In the genomic region with DNA sequence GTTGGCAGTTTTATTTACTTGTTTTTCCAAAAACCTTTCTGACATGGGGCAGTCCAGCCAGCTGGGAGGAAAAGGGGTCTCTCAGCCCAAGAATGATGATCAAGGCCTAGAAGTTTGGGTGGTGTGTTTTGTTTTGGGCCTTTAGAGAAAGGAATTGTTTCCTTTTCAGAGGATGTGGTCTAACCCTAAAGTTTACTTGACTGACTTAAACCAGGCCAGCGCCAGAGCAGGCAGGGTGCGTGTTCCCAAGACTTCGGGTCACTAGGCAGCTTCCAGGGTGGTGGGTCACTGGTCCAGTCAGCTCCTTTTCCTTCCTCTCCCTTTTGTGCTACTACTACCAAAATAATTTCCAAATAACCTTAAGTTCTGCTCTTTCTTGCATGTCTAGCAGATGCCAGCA, we compare ENCODE assay signal across 14 cellular contexts. TPM values are rescaled to one million over a fixed set of nuclear protein-coding genes. Genes with fewer than 3 reads are reported as not detected.
A peak's percentile ranks its signal among the peaks of the same experiment; 100 is the strongest.
DNase-seq lines count a peak whose midpoint lies in the region; ATAC-seq, FAIRE-seq and TF ChIP-seq lines count a peak whose summit lies in the region.
"Had no signal": no experiment of that assay in that cellular context is flagged by ENCODE, and none has a peak within 500 bp of the region (broad histone marks: within the 10 kb centered on the region; RNA-seq: fewer than 3 reads in every experiment).

No MANE protein-coding gene starts in this region.

- intact Hi-C loops in GM12878 (cut with micrococcal nuclease; ENCODE audit: unreplicated experiment), result loop anchor here (2.0 to 5.0 kb wide), 2 partner anchors 22 to 59 kb away; no protein-coding TSS in a partner anchor
- intact Hi-C loops in thyroid gland (cut with DNase I), result loop anchor here (10.0 kb wide), 1 partner anchor 102 kb away; no protein-coding TSS in a partner anchor
- intact Hi-C loops in mucosa of descending colon (cut with DNase I, micrococcal nuclease), result no loop called here

- no peak for TF ChIP-seq POLR2A in GM12878 (IDR thresholded peaks at IDR 0.05; ENCODE audit: low read depth, low read length)
- no peak for TF ChIP-seq POLR2A in thyroid gland (IDR thresholded peaks at IDR 0.05)

- H3K4me3 ChIP-seq in GM12878 (no peak overlapping the region; the same call in 1 of the 2 replicates), mesodermal cell (ENCODE audit: extremely low read depth, insufficient read depth, low read length, poor library complexity, severe bottlenecking) (no peak overlapping the region), thyroid gland (replicated peaks in 1 of 3) (no peak overlapping the region), mucosa of descending colon (no peak overlapping the region)
- H3K4me3 ChIP-seq: heart right ventricle had no signal

- H3K9me3 ChIP-seq in GM12878 (replicated peaks; ENCODE audit: control insufficient read depth, insufficient read depth, low read length) (no peaks in the 10 kb centered on the region), mesodermal cell (ENCODE audit: control insufficient read depth, low read length) (no peaks in the 10 kb centered on the region), thyroid gland (no peaks in the 10 kb centered on the region), mucosa of descending colon (no peaks in the 10 kb centered on the region)
- H3K9me3 ChIP-seq: heart right ventricle had no signal

- peaks cover 48% of the 10 kb centered on the region for H3K4me1 Mint-ChIP-seq in activated CD4-positive, alpha-beta T cell treated with anti-CD3 and anti-CD28 coated beads, Interleukin-2, amount 10 ng/mL, durations not matched to agents 7 days and 5 days

- 59% methylated on average over 3 of the region's 3 CpGs for WGBS in GM12878 (ENCODE audit: insufficient coverage, insufficient replicate concordance, low lambda C conversion rate, missing lambda C conversion rate)
- WGBS in mesodermal cell (ENCODE audit: insufficient coverage in 2 of 2), 2 experiments, result 90 to 100% methylated on average over 3 of the region's 3 CpGs
- 69 to 87% methylated on average over 3 of the region's 3 CpGs for WGBS in thyroid gland, 2 donors

- no peaks in the 10 kb centered on the region for H4K20me1 ChIP-seq in GM12878 (ENCODE audit: control insufficient read depth, insufficient read depth)

- no peak overlapping the region for H2AFZ ChIP-seq in GM12878 (ENCODE audit: control insufficient read depth, low read depth, low read length)

- CTCF ChIA-PET in activated CD4-positive, alpha-beta T cell treated with anti-CD3 and anti-CD28 coated beads, Interleukin-2, amount 10 ng/mL, durations not matched to agents 7 days and 5 days (lab: Charles Lee), result interaction anchor here (0.9 to 1.4 kb wide), 3 partner anchors 138 to 295 kb away, joined by 3 to 4 read pairs (median 3); no protein-coding TSS in a partner anchor
- CTCF ChIA-PET in GM12878 (lab: Yijun Ruan, JAX), result interaction anchor here (0.8 to 9.0 kb wide), 11 partner anchors 8 to 165 kb away, joined by 3 to 88 read pairs (median 4); no protein-coding TSS in a partner anchor

- H3K27me3 ChIP-seq in GM12878 (replicated peaks in 1 of 2; ENCODE audit: control insufficient read depth in 2 of 2, insufficient read depth in 2 of 2, low read length in 1 of 2), result no peaks in the 10 kb centered on the region
- H3K27me3 ChIP-seq in thyroid gland, result no peaks in the 10 kb centered on the region
- H3K27me3 ChIP-seq: heart right ventricle had no signal

- no peaks in the 10 kb centered on the region for H3K9me3 Mint-ChIP-seq in activated CD4-positive, alpha-beta T cell treated with anti-CD3 and anti-CD28 coated beads, Interleukin-2, amount 10 ng/mL, durations not matched to agents 7 days and 5 days
- H3K9me3 Mint-ChIP-seq: activated naive CD4-positive, alpha-beta T cell treated with anti-CD3 and anti-CD28 coated beads for 36 hours; memory B cell had no signal

- RAD21 ChIA-PET in GM12878 (lab: Charles Lee; ENCODE audit: unreplicated experiment), result interaction anchor here (0.7 to 8.9 kb wide), 13 partner anchors 9 to 164 kb away, joined by 3 to 110 read pairs (median 5); no protein-coding TSS in a partner anchor

- no peak overlapping the region for H3K9ac ChIP-seq in GM12878 (ENCODE audit: control insufficient read depth, insufficient read depth, low read length)

- no peaks in the 10 kb centered on the region for H3K36me3 ChIP-seq in GM12878 (ENCODE audit: control insufficient read depth in 2 of 2, insufficient read depth in 2 of 2, low read length in 1 of 2)
- H3K36me3 ChIP-seq in mesodermal cell (ENCODE audit: control insufficient read depth, insufficient read depth, low read length), result peaks cover 34% of the 10 kb centered on the region
- no peaks in the 10 kb centered on the region for H3K36me3 ChIP-seq in thyroid gland
- H3K36me3 ChIP-seq in mucosa of descending colon (ENCODE audit: low read depth), result no peaks in the 10 kb centered on the region
- H3K36me3 ChIP-seq: heart right ventricle had no signal

- H3K79me2 ChIP-seq in GM12878 (ENCODE audit: control insufficient read depth, insufficient read depth, low read length), result peaks cover 22% of the 10 kb centered on the region

- no peak for TF ChIP-seq RAD21 in GM12878 (IDR thresholded peaks at IDR 0.05; ENCODE audit: insufficient read depth, low read depth, low read length)

- FAIRE-seq in GM12878 (lab: Jason Lieb, UNC), result no peak

- ATAC-seq in GM12878, result no peak
- no peak for ATAC-seq in mucosa of descending colon
- ATAC-seq in HG02678 (IDR thresholded peaks at IDR 0.05; ENCODE audit: unreplicated experiment), result no peak
- ATAC-seq: heart right ventricle had no signal

- SMC1A ChIA-PET in GM12878 (lab: Charles Lee; ENCODE audit: uncharacterized antibody, unreplicated experiment), result interaction anchor here (0.9 to 9.7 kb wide), 12 partner anchors 10 to 153 kb away, joined by 3 to 135 read pairs (median 12); no protein-coding TSS in a partner anchor

- H3K4me2 ChIP-seq in GM12878 (ENCODE audit: control insufficient read depth, insufficient read depth), result peak overlapping the region; percentile 11; the same call in 1 of the 2 replicates

- H3K27ac ChIP-seq in GM12878 (ENCODE audit: control insufficient read depth, insufficient read depth), result no peak overlapping the region
- H3K27ac ChIP-seq in mesodermal cell (ENCODE audit: low read depth, low read length, severe bottlenecking), result peak overlapping the region; percentile 62
- H3K27ac ChIP-seq in thyroid gland, result peak overlapping the region; percentile 81 to 97 (median 91)

- peaks cover 16% of the 10 kb centered on the region for H3K4me1 ChIP-seq in GM12878 (ENCODE audit: control insufficient read depth, insufficient read depth, low read length)
- H3K4me1 ChIP-seq in mesodermal cell (ENCODE audit: control insufficient read depth, insufficient read depth, low read length, poor library complexity, severe bottlenecking), result peaks cover 40% of the 10 kb centered on the region
- H3K4me1 ChIP-seq in thyroid gland, result peaks cover 68 to 71% of the 10 kb centered on the region in 2 donors
- H3K4me1 ChIP-seq in mucosa of descending colon (ENCODE audit: low read depth), result peaks cover 70% of the 10 kb centered on the region

- H3K27ac Mint-ChIP-seq in activated CD4-positive, alpha-beta T cell treated with anti-CD3 and anti-CD28 coated beads, Interleukin-2, amount 10 ng/mL, durations not matched to agents 7 days and 5 days, result peak overlapping the region; percentile 57
- H3K27ac Mint-ChIP-seq: activated naive CD4-positive, alpha-beta T cell treated with anti-CD3 and anti-CD28 coated beads for 36 hours; memory B cell had no signal

- no peaks in the 10 kb centered on the region for H3K27me3 Mint-ChIP-seq in activated CD4-positive, alpha-beta T cell treated with anti-CD3 and anti-CD28 coated beads, Interleukin-2, amount 10 ng/mL, durations not matched to agents 7 days and 5 days
- H3K27me3 Mint-ChIP-seq: memory B cell had no signal

- H3K36me3 Mint-ChIP-seq in activated CD4-positive, alpha-beta T cell treated with anti-CD3 and anti-CD28 coated beads, Interleukin-2, amount 10 ng/mL, durations not matched to agents 7 days and 5 days (ENCODE audit: low read depth), result peaks cover 3% of the 10 kb centered on the region

- no peak overlapping the region for H3K4me3 Mint-ChIP-seq in activated CD4-positive, alpha-beta T cell treated with anti-CD3 and anti-CD28 coated beads, Interleukin-2, amount 10 ng/mL, durations not matched to agents 7 days and 5 days
- H3K4me3 Mint-ChIP-seq: activated naive CD4-positive, alpha-beta T cell treated with anti-CD3 and anti-CD28 coated beads for 36 hours; memory B cell had no signal

- TF ChIP-seq CTCF in GM12878 (IDR thresholded peaks at IDR 0.05 in 2 of 3, conservative IDR thresholded peaks at IDR 0.05 in 1 of 3; ENCODE audit: control insufficient read depth in 2 of 3, extremely low read depth in 1 of 3, insufficient read depth in 1 of 3, low read depth in 3 of 3, low read length in 3 of 3) (no peak), thyroid gland (IDR thresholded peaks at IDR 0.05) (no peak), mucosa of descending colon (IDR thresholded peaks at IDR 0.05) (no peak)

- TF ChIP-seq EP300 in GM12878 (IDR thresholded peaks at IDR 0.05; ENCODE audit: borderline replicate concordance in 1 of 2, control insufficient read depth in 1 of 2, low read depth in 2 of 2, low read length in 2 of 2), result no peak

- BruUV-seq in GM12878 (replicated peaks; lab: Mats Ljungman, UMichigan), result no TSS peak

- in situ Hi-C loops in GM12878 (cut with MboI), result loop anchor here (5.0 kb wide), 1 partner anchor 164 kb away; no protein-coding TSS in a partner anchor

- DNase-seq in activated CD4-positive, alpha-beta T cell treated with anti-CD3 and anti-CD28 coated beads, Interleukin-2, amount 10 ng/mL, durations not matched to agents 7 days and 5 days, result peak; percentile 12
- DNase-seq in activated CD4-positive, alpha-beta T cell treated with anti-CD3 and anti-CD28 coated beads for 4 hours, result no peak
- DNase-seq in GM12878 (ENCODE audit: low read depth, low spot score) (no peak), thyroid gland (peak; percentile 44 to 49), mucosa of descending colon (no peak)
- no peak for DNase-seq in effector CD4-positive, alpha-beta T cell
- DNase-seq: ACHN; activated naive CD4-positive, alpha-beta T cell treated with anti-CD3 and anti-CD28 coated beads for 36 hours; heart right ventricle; NCI-H510A; SHP77 had no signal

- POLR2A ChIA-PET in activated CD4-positive, alpha-beta T cell treated with anti-CD3 and anti-CD28 coated beads, Interleukin-2, amount 10 ng/mL, durations not matched to agents 7 days and 5 days (lab: Charles Lee), result interaction anchor here (0.5 kb wide), 1 partner anchor 120 kb away, joined by 9 read pairs; no protein-coding TSS in a partner anchor
- POLR2A ChIA-PET in GM12878 (lab: Charles Lee), result interaction anchor here (0.6 to 2.6 kb wide), 6 partner anchors 9 to 54 kb away, joined by 3 to 18 read pairs (median 3); no protein-coding TSS in a partner anchor

RNA-seq across cellular contexts. Expression of gene FLNB, which starts 4.9 kb away (rescaled TPM):
- 10 to 100 TPM; 27.2 to 28.1 TPM for total RNA-seq in activated CD4-positive, alpha-beta T cell treated with anti-CD3 and anti-CD28 coated beads, Interleukin-2, amount 10 ng/mL, durations not matched to agents 7 days and 5 days
- total RNA-seq in GM12878 (2013; cell fraction: nucleolus; rRNA removed), result 317 and 324 TPM in 2 replicates
- total RNA-seq in GM12878 (2014; rRNA removed) (41.3 and 44.1 TPM in 2 replicates), GM12878 (2014; rRNA removed; fragmentation: Illumina TruSeq; extraction: Trizol) (28.7 and 29.8 TPM in 2 replicates), GM12878 (2021) (51.8 and 58.1 TPM in 2 replicates), thyroid gland (100 to 1,000 TPM; 164 to 258 (median 242) TPM), mucosa of descending colon (100 to 1,000 TPM; 256 to 555 (median 357) TPM)
- 21.1 TPM for polyA plus RNA-seq in GM12878 (2011; ENCODE audit: low read depth)
- polyA plus RNA-seq in GM12878 (2011; rRNA removed) (29.9 and 40.9 TPM in 2 replicates), GM12878 (2014; fragmentation: Illumina TruSeq; extraction: Trizol) (32.3 and 33.1 TPM in 2 replicates), GM12878 (2014; fragmentation: Nextera tagmentation; extraction: Ambion mirVana) (10 to 100 TPM; 13.6 to 15.8 TPM), GM12878 (2014; rRNA removed) (22.9 and 26.4 TPM in 2 replicates), GM12878 (2016; fragmentation: Nextera tagmentation; extraction: Ambion mirVana) (10 to 100 TPM; 18.9 to 20.3 TPM)
- polyA plus RNA-seq in GM12878 (2011; cell fraction: cytosol; rRNA removed), result 58.3 and 60.6 TPM in 2 replicates
- polyA plus RNA-seq in GM12878 (2011; cell fraction: nucleus; rRNA removed), result 205 and 415 TPM in 2 replicates
- polyA plus RNA-seq in GM12878 (2012), result 28.7 and 30.9 TPM in 2 replicates
- 153 and 195 TPM in 2 replicates for polyA minus RNA-seq in GM12878 (2011; rRNA and poly(A)+ RNA removed)
- 90.3 and 94.3 TPM in 2 replicates for polyA minus RNA-seq in GM12878 (2011; cell fraction: cytosol; rRNA and poly(A)+ RNA removed)
- polyA minus RNA-seq in GM12878 (2011; cell fraction: nucleus; rRNA and poly(A)+ RNA removed), result 105 and 299 TPM in 2 replicates
- polyA plus RNA-seq in mesodermal cell (2013, experiment 1 of 2), result 135 TPM
- 103 TPM for polyA plus RNA-seq in mesodermal cell (2013, experiment 2 of 2)

Comparison
In these comparisons a context has a peak if more than half of its experiments do, and no peak if none do; other contexts are left out.
1. DNase-seq: peak in activated CD4-positive, alpha-beta T cell treated with anti-CD3 and anti-CD28 coated beads, Interleukin-2, amount 10 ng/mL, durations not matched to agents 7 days and 5 days (single experiment) and thyroid gland (2 of 2); none in activated CD4-positive, alpha-beta T cell treated with anti-CD3 and anti-CD28 coated beads for 4 hours (0 of 2), GM12878 (single experiment), effector CD4-positive, alpha-beta T cell (single experiment) and mucosa of descending colon (0 of 3).
2. intact Hi-C loops: an anchor here in GM12878 (2.0 to 5.0 kb wide) and thyroid gland (10.0 kb wide); none called in mucosa of descending colon.